Comparison of ENCODE assay signal across 29 cellular contexts in genomic region chr17:73179387-73179786, GRCh38. TPM values are rescaled to one million over a fixed set of nuclear protein-coding genes. Genes with fewer than 3 reads are reported as not detected.
"Had no signal": no experiment of that assay in that cellular context is flagged by ENCODE, and none has a peak within 500 bp of the region (broad histone marks: within the 10 kb centered on the region; RNA-seq: fewer than 3 reads in every experiment).

No MANE protein-coding gene starts in this region.

- H3K9me3 ChIP-seq: ovary, psoas muscle, sigmoid colon, stomach, thoracic aorta, thyroid gland, tibial nerve, upper lobe of left lung, vagina had no signal

- H3K27ac ChIP-seq: ovary, parathyroid adenoma, psoas muscle, sigmoid colon, stomach, thoracic aorta, thyroid gland, tibial nerve, upper lobe of left lung, vagina had no signal

- H3K9ac ChIP-seq: parathyroid adenoma had no signal

- H3K4me3 Mint-ChIP-seq: naive B cell; naive thymus-derived CD8-positive, alpha-beta T cell; natural killer cell treated with Interleukin-12 subunit alpha and Interleukin-12 subunit beta and Interleukin-15 and Interleukin-18, amount 100 ng/mL, for 72 hours; neural crest cell; stimulated activated effector memory CD8-positive, alpha-beta T cell treated with anti-CD3 and anti-CD28 coated beads, Interleukin-12 subunit alpha, Interleukin-12 subunit beta, amount 100 ng/mL, for 72 hours; stimulated activated naive B cell treated with anti-CD40 and anti-IgM and Interleukin-4, amounts not matched to agents 10 μg/mL and 1 μg/mL and 100 μg/mL, for 72 hours; stimulated activated naive CD8-positive, alpha-beta T cell treated with anti-CD3 and anti-CD28 coated beads, Interleukin-15, Interleukin-2, amounts not matched to agents 100 ng/mL and 50 ng/mL, for 24 hours had no signal

- H3K27ac Mint-ChIP-seq: naive B cell; natural killer cell treated with Interleukin-12 subunit alpha and Interleukin-12 subunit beta and Interleukin-15 and Interleukin-18, amount 100 ng/mL, for 72 hours; progenitor cell of endocrine pancreas; stimulated activated effector memory CD8-positive, alpha-beta T cell treated with anti-CD3 and anti-CD28 coated beads, Interleukin-12 subunit alpha, Interleukin-12 subunit beta, amount 100 ng/mL, for 72 hours; stimulated activated naive B cell treated with anti-CD40 and anti-IgM and Interleukin-4, amounts not matched to agents 10 μg/mL and 1 μg/mL and 100 μg/mL, for 72 hours; stimulated activated naive CD8-positive, alpha-beta T cell treated with anti-CD3 and anti-CD28 coated beads, Interleukin-15, Interleukin-2, amounts not matched to agents 100 ng/mL and 50 ng/mL, for 24 hours had no signal

- H2AFZ ChIP-seq: parathyroid adenoma had no signal

- H3K4me1 ChIP-seq: parathyroid adenoma, psoas muscle, sigmoid colon, thyroid gland, upper lobe of left lung, vagina had no signal

- H3K4me3 ChIP-seq: ovary, psoas muscle, sigmoid colon, stomach, thoracic aorta, thyroid gland, tibial nerve, upper lobe of left lung, vagina had no signal

- H3K36me3 Mint-ChIP-seq: naive thymus-derived CD8-positive, alpha-beta T cell; natural killer cell treated with Interleukin-12 subunit alpha and Interleukin-12 subunit beta and Interleukin-15 and Interleukin-18, amount 100 ng/mL, for 72 hours; stimulated activated effector memory CD8-positive, alpha-beta T cell treated with anti-CD3 and anti-CD28 coated beads, Interleukin-12 subunit alpha, Interleukin-12 subunit beta, amount 100 ng/mL, for 72 hours had no signal

- H3K79me2 ChIP-seq: parathyroid adenoma had no signal

- ATAC-seq: naive thymus-derived CD8-positive, alpha-beta T cell; natural killer cell treated with Interleukin-12 subunit alpha and Interleukin-12 subunit beta and Interleukin-15 and Interleukin-18, amount 100 ng/mL, for 72 hours; psoas muscle; right cardiac atrium; stimulated activated effector memory CD8-positive, alpha-beta T cell treated with anti-CD3 and anti-CD28 coated beads, Interleukin-12 subunit alpha, Interleukin-12 subunit beta, amount 100 ng/mL, for 72 hours; stimulated activated naive B cell treated with anti-CD40 and anti-IgM and Interleukin-4, amounts not matched to agents 10 μg/mL and 1 μg/mL and 100 μg/mL, for 72 hours had no signal

- H3K4me1 Mint-ChIP-seq: naive B cell; naive thymus-derived CD8-positive, alpha-beta T cell; neural crest cell; stimulated activated effector memory CD8-positive, alpha-beta T cell treated with anti-CD3 and anti-CD28 coated beads, Interleukin-12 subunit alpha, Interleukin-12 subunit beta, amount 100 ng/mL, for 72 hours had no signal

- H3K27me3 Mint-ChIP-seq: naive B cell; naive thymus-derived CD8-positive, alpha-beta T cell; natural killer cell treated with Interleukin-12 subunit alpha and Interleukin-12 subunit beta and Interleukin-15 and Interleukin-18, amount 100 ng/mL, for 72 hours; stimulated activated naive B cell treated with anti-CD40 and anti-IgM and Interleukin-4, amounts not matched to agents 10 μg/mL and 1 μg/mL and 100 μg/mL, for 72 hours; stimulated activated naive CD8-positive, alpha-beta T cell treated with anti-CD3 and anti-CD28 coated beads, Interleukin-15, Interleukin-2, amounts not matched to agents 100 ng/mL and 50 ng/mL, for 24 hours had no signal

- H3K27me3 ChIP-seq: ovary, sigmoid colon, stomach, thyroid gland, tibial nerve, upper lobe of left lung, vagina had no signal

- FAIRE-seq: small intestine, urothelium cell line had no signal

- H3K9me3 Mint-ChIP-seq: naive thymus-derived CD8-positive, alpha-beta T cell; natural killer cell treated with Interleukin-12 subunit alpha and Interleukin-12 subunit beta and Interleukin-15 and Interleukin-18, amount 100 ng/mL, for 72 hours; neural crest cell; stimulated activated effector memory CD8-positive, alpha-beta T cell treated with anti-CD3 and anti-CD28 coated beads, Interleukin-12 subunit alpha, Interleukin-12 subunit beta, amount 100 ng/mL, for 72 hours; stimulated activated naive B cell treated with anti-CD40 and anti-IgM and Interleukin-4, amounts not matched to agents 10 μg/mL and 1 μg/mL and 100 μg/mL, for 72 hours had no signal

- DNase-seq: naive B cell; naive thymus-derived CD8-positive, alpha-beta T cell; occipital lobe; ovary; posterior cingulate gyrus; psoas muscle; right cardiac atrium; sigmoid colon; small intestine; stimulated activated CD4-positive, alpha-beta T cell treated with anti-CD3 and anti-CD28 coated beads, Interleukin-15, amount 100 ng/mL, for 24 hours; stimulated activated CD4-positive, alpha-beta T cell treated with anti-CD3 and anti-CD28 coated beads, Interleukin-2, amount 100 ng/mL, for 24 hours; stimulated activated CD4-positive, alpha-beta T cell treated with anti-CD3 and anti-CD28 coated beads, Interleukin-2, amount 100 ng/mL, for 48 hours; stimulated activated CD4-positive, alpha-beta T cell treated with anti-CD3 and anti-CD28 coated beads, Interleukin-4, amount 100 ng/mL, for 24 hours; stimulated activated naive B cell treated with anti-CD40 and anti-IgM and Interleukin-4, amounts not matched to agents 10 μg/mL and 1 μg/mL and 100 μg/mL, for 72 hours; stimulated activated naive CD4-positive, alpha-beta T cell treated with Interleukin-2 at 50 U/mL for 16 hours; stomach; thyroid gland; trophoblast cell; upper lobe of left lung had no signal

- H3K36me3 ChIP-seq: ovary, sigmoid colon, stomach, thoracic aorta, thyroid gland, tibial nerve, upper lobe of left lung, vagina had no signal

RNA-seq across cellular contexts. Expression of gene SSTR2, which starts 14.6 kb away (rescaled TPM):
- total RNA-seq: naive thymus-derived CD8-positive, alpha-beta T cell; natural killer cell treated with Interleukin-12 subunit alpha and Interleukin-12 subunit beta and Interleukin-15 and Interleukin-18, amount 100 ng/mL, for 72 hours had no signal
- polyA plus RNA-seq: naive thymus-derived CD8-positive, alpha-beta T cell had no signal
